In genomic region chrX:27336466-27337091, GRCh38 we compare ENCODE assay signal across 8 cellular contexts.
DNase-seq lines count a peak whose midpoint lies in the region; ATAC-seq and TF ChIP-seq lines count a peak whose summit lies in the region.

No MANE protein-coding gene starts in this region.

- TF ChIP-seq CTCF in A673 (conservative IDR thresholded peaks at IDR 0.05; ENCODE audit: low read depth, low read length) (peak; percentile 93), GM10266 (IDR thresholded peaks at IDR 0.05; ENCODE audit: control insufficient read depth, insufficient read depth, low read depth, missing control alignments) (peak; percentile 71), RWPE2 (IDR thresholded peaks at IDR 0.05; ENCODE audit: poor library complexity, severe bottlenecking) (peak; percentile 80), cardiac fibroblast (IDR thresholded peaks at IDR 0.05; ENCODE audit: low read depth, low read length) (peak; percentile 67)

- H3K27me3 ChIP-seq in A673 (replicated peaks; ENCODE audit: insufficient read depth, low read depth, low read length, poor library complexity) (no peaks in the 10 kb centered on the region), RWPE2 (ENCODE audit: insufficient read depth, poor library complexity, severe bottlenecking) (no peaks in the 10 kb centered on the region)

- POLR2A ChIA-PET in A673 (lab: Charles Lee; ENCODE audit: low non-redundant PET) = no interaction called here

- H3K9me3 ChIP-seq in A673 (ENCODE audit: low read depth, low read length, poor library complexity, severe bottlenecking) = no peaks in the 10 kb centered on the region
- H3K9me3 ChIP-seq in RWPE2 (ENCODE audit: severe bottlenecking) = no peaks in the 10 kb centered on the region

- DNase-seq in A673 (ENCODE audit: low spot score) (peak; percentile 45), GM10266 (ENCODE audit: extremely low spot score) (peak; percentile 1), HT-29 (ENCODE audit: low spot score) (peak; percentile 58), RWPE2 (ENCODE audit: low spot score) (no peak), cardiac fibroblast (ENCODE audit: low read depth in 2 of 2) (peak; percentile 20 to 25), lung microvascular endothelial cell (ENCODE audit: low read depth in 2 of 2) (peak; percentile 30 to 56), NCI-H1105 treated with DMSO at 0.1 percent for 48 hours (lab: John Stamatoyannopoulos, UW) (no peak)

- no peak overlapping the region for H3K4me3 ChIP-seq in A673 (ENCODE audit: low read depth, low read length, poor library complexity, severe bottlenecking)
- no peak overlapping the region for H3K4me3 ChIP-seq in RWPE2 (ENCODE audit: severe bottlenecking)
- H3K4me3 ChIP-seq in cardiac fibroblast (replicated peaks in 1 of 2; ENCODE audit: low read depth in 2 of 2, low read length in 2 of 2) = no peak overlapping the region

- H3K27ac ChIP-seq in A673 (ENCODE audit: low read depth, low read length, poor library complexity, severe bottlenecking) (no peak overlapping the region), RWPE2 (ENCODE audit: poor library complexity, severe bottlenecking) (no peak overlapping the region)

- H3K36me3 ChIP-seq in A673 (ENCODE audit: insufficient read depth, low read length, poor library complexity, severe bottlenecking) (no peaks in the 10 kb centered on the region), RWPE2 (ENCODE audit: low read depth) (no peaks in the 10 kb centered on the region)

- BruUV-seq in A673 (replicated peaks; lab: Mats Ljungman, UMichigan) = no TSS peak

- H3K4me1 ChIP-seq in A673 (ENCODE audit: insufficient read depth, low read length, poor library complexity, severe bottlenecking) (no peaks in the 10 kb centered on the region), RWPE2 (ENCODE audit: insufficient read depth, poor library complexity, severe bottlenecking) (no peaks in the 10 kb centered on the region)

- CTCF ChIA-PET in A673 (lab: Charles Lee) = interaction anchor here (0.6 kb wide), 1 partner anchor 542 kb away, joined by 3 read pairs; no protein-coding TSS in a partner anchor

- intact Hi-C loops in A673 (cut with micrococcal nuclease; ENCODE audit: unreplicated experiment) = loop anchor here (5.0 to 10.0 kb wide), 2 partner anchors 554 to 682 kb away; no protein-coding TSS in a partner anchor

- no peak for ATAC-seq in RWPE2 (ENCODE audit: low read depth)
- no peak for ATAC-seq in GM21381 (IDR thresholded peaks at IDR 0.05; ENCODE audit: unreplicated experiment)

Comparison
In these comparisons a context has a peak if more than half of its experiments do, and no peak if none do; other contexts are left out.
1. DNase-seq: peak in A673 (single experiment), GM10266 (single experiment), HT-29 (single experiment), cardiac fibroblast (2 of 2) and lung microvascular endothelial cell (2 of 2); none in RWPE2 (single experiment) and NCI-H1105 treated with DMSO at 0.1 percent for 48 hours (single experiment).
2. Peak in every context shown above with its lines, with median percentiles within 50 percentile points of each other: CTCF ChIP-seq.